In genomic region chr11:113974741-113975470, GRCh38 we compare ENCODE assay signal across 10 cellular contexts. TPM values are rescaled to one million over a fixed set of nuclear protein-coding genes. Genes with fewer than 3 reads are reported as not detected.
A peak's percentile ranks its signal among the peaks of the same experiment; 100 is the strongest.
DNase-seq lines count a peak whose midpoint lies in the region; ATAC-seq and TF ChIP-seq lines count a peak whose summit lies in the region.
"Had no signal": no experiment of that assay in that cellular context is flagged by ENCODE, and none has a peak within 500 bp of the region (broad histone marks: within the 10 kb centered on the region; RNA-seq: fewer than 3 reads in every experiment).

Gene HTR3A, plus strand, starts transcription at chr11:113975108. Its CDS starts 218 bp downstream, at chr11:113975326.

- peak within 1 kb of the TSS; percentile 91 for H3K27ac ChIP-seq in DOHH2 (ENCODE audit: low read depth, low read length)
- H3K27ac ChIP-seq in colonic mucosa, result no peak within 1 kb of the TSS

- intact Hi-C loops in colonic mucosa (cut with DNase I), result loop anchor here (5.0 kb wide), 1 partner anchor 477 kb away; no protein-coding TSS in a partner anchor
- intact Hi-C loops in posterior vena cava (cut with DNase I), result loop anchor here in 1 of 2 donors (1.0 kb wide), 1 partner anchor 35 kb away; no protein-coding TSS in a partner anchor

- TF ChIP-seq CTCF in DOHH2 (IDR thresholded peaks at IDR 0.05; ENCODE audit: low read depth, low read length, poor library complexity, severe bottlenecking) (no peak), colonic mucosa (IDR thresholded peaks at IDR 0.05) (no peak), mesothelial cell of epicardium (IDR thresholded peaks at IDR 0.05; ENCODE audit: unreplicated experiment) (no peak), GM13976 (IDR thresholded peaks at IDR 0.05; ENCODE audit: borderline replicate concordance, control extremely low read depth, extremely low read depth, insufficient read depth, missing control alignments) (no peak)

- H3K36me3 Mint-ChIP-seq in mesothelial cell of epicardium, result no peaks in the 10 kb centered on the region

- DNase-seq in NCI-H2107 treated with DMSO at 0.1 percent for 48 hours (lab: John Stamatoyannopoulos, UW; ENCODE audit: unreplicated experiment), result peak; percentile 82
- peak; percentile 61 for DNase-seq in colonic mucosa
- DNase-seq in mesothelial cell of epicardium (ENCODE audit: low spot score in 2 of 2, unreplicated experiment in 2 of 2), result peak; percentile 50 to 76
- no peak for DNase-seq in posterior vena cava (ENCODE audit: low spot score)
- no peak for DNase-seq in GM13976 (ENCODE audit: low spot score)
- DNase-seq in T-helper 2 cell, result no peak

- H3K79me2 ChIP-seq in DOHH2 (ENCODE audit: control insufficient read depth, low read length), result no peaks in the 10 kb centered on the region

- H3K27me3 ChIP-seq in DOHH2 (ENCODE audit: control insufficient read depth, low read length) (peaks cover 15% of the 10 kb centered on the region), colonic mucosa (no peaks in the 10 kb centered on the region)

- no peaks in the 10 kb centered on the region for H3K9me3 Mint-ChIP-seq in mesothelial cell of epicardium
- H3K9me3 Mint-ChIP-seq: stimulated activated naive CD8-positive, alpha-beta T cell treated with anti-CD3 and anti-CD28 coated beads, Interleukin-15, Interleukin-2, amounts not matched to agents 100 ng/mL and 50 ng/mL, for 24 hours had no signal

- no peak within 1 kb of the TSS for H3K4me3 Mint-ChIP-seq in mesothelial cell of epicardium
- H3K4me3 Mint-ChIP-seq: stimulated activated naive CD8-positive, alpha-beta T cell treated with anti-CD3 and anti-CD28 coated beads, Interleukin-15, Interleukin-2, amounts not matched to agents 100 ng/mL and 50 ng/mL, for 24 hours had no signal

- ATAC-seq in HG03139 (IDR thresholded peaks at IDR 0.05; ENCODE audit: unreplicated experiment), result no peak

- no peak within 1 kb of the TSS for H3K27ac Mint-ChIP-seq in mesothelial cell of epicardium
- H3K27ac Mint-ChIP-seq: stimulated activated naive CD8-positive, alpha-beta T cell treated with anti-CD3 and anti-CD28 coated beads, Interleukin-15, Interleukin-2, amounts not matched to agents 100 ng/mL and 50 ng/mL, for 24 hours had no signal

- no peaks in the 10 kb centered on the region for H4K20me1 ChIP-seq in DOHH2 (ENCODE audit: control insufficient read depth, insufficient read depth, low read depth, low read length)

- peaks cover 10% of the 10 kb centered on the region for H3K4me1 Mint-ChIP-seq in mesothelial cell of epicardium

- H3K4me2 ChIP-seq in DOHH2 (ENCODE audit: low read length), result peak within 1 kb of the TSS; percentile 79

- in situ Hi-C loops in GM13976 (cut with MboI; ENCODE audit: low sequenced_read_pairs, unreplicated experiment), result no loop called here

- H3K4me3 ChIP-seq in DOHH2 (ENCODE audit: low read length) (peak within 1 kb of the TSS; percentile 58), colonic mucosa (no peak within 1 kb of the TSS)

- no peaks in the 10 kb centered on the region for H3K9me2 ChIP-seq in DOHH2 (replicated peaks; ENCODE audit: control insufficient read depth, low read length)

- H3K36me3 ChIP-seq in DOHH2 (ENCODE audit: control insufficient read depth, low read length) (no peaks in the 10 kb centered on the region), colonic mucosa (no peaks in the 10 kb centered on the region)

- H3K27me3 Mint-ChIP-seq in mesothelial cell of epicardium (ENCODE audit: low read depth), result peaks cover 81% of the 10 kb centered on the region
- H3K27me3 Mint-ChIP-seq: stimulated activated naive CD8-positive, alpha-beta T cell treated with anti-CD3 and anti-CD28 coated beads, Interleukin-15, Interleukin-2, amounts not matched to agents 100 ng/mL and 50 ng/mL, for 24 hours had no signal

- H3K4me1 ChIP-seq in DOHH2 (ENCODE audit: control insufficient read depth, low read length) (peaks cover 67% of the 10 kb centered on the region), colonic mucosa (no peaks in the 10 kb centered on the region)

- no peak within 1 kb of the TSS for H3K9ac ChIP-seq in colonic mucosa (ENCODE audit: low read depth in 2 of 2, low read length in 2 of 2)

- no peaks in the 10 kb centered on the region for H3K9me3 ChIP-seq in DOHH2 (ENCODE audit: control insufficient read depth, insufficient read depth, low read length)
- no peaks in the 10 kb centered on the region for H3K9me3 ChIP-seq in colonic mucosa

- peaks cover 13% of the 10 kb centered on the region for H3F3A ChIP-seq in DOHH2 (ENCODE audit: control insufficient read depth, insufficient read depth)

RNA-seq across cellular contexts. Expression of gene HTR3A, which starts in this region (rescaled TPM):
- total RNA-seq in colonic mucosa, result under 1 TPM in 1 of 2 donors, not detected in 1; 0.90 TPM
- not detected in 3 replicates for total RNA-seq in mesothelial cell of epicardium
- not detected for total RNA-seq in posterior vena cava
- total RNA-seq: liver had no signal

Comparison
In these comparisons a context has a peak if more than half of its experiments do, and no peak if none do; other contexts are left out.
1. Peak in DNase-seq in colonic mucosa; RNA of the gene not detected or under 1 TPM.
2. Peak in DNase-seq in mesothelial cell of epicardium; RNA of the gene not detected or under 1 TPM.